Comparison of ENCODE assay signal across 28 cellular contexts in the genomic region with DNA sequence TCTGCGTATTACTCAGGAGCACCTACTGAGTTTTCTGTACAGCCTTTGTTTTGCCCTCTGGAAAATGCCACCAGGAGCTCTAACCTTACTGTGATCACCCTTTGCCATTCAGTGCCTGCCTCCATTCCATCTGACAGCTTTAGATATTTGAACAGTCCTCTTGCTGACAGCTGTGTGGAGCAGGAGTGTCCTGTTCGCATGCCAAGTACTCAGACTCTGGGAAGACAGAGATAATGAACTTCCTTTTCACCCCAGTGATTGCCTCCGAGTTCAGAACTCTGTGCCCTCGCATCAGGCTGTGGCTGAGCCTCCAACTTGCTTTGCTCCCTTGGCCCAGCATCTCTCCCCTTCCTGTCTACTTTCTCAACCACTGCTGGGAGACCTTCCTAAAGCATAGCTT.
A peak's percentile ranks its signal among the peaks of the same experiment; 100 is the strongest.
DNase-seq lines count a peak whose midpoint lies in the region; ATAC-seq and FAIRE-seq lines count a peak whose summit lies in the region.
"Had no signal": no experiment of that assay in that cellular context is flagged by ENCODE, and none has a peak within 500 bp of the region (broad histone marks: within the 10 kb centered on the region; RNA-seq: fewer than 3 reads in every experiment).

No MANE protein-coding gene starts in this region.

- no peak overlapping the region for H3K27ac Mint-ChIP-seq in stimulated activated effector memory CD8-positive, alpha-beta T cell treated with anti-CD3 and anti-CD28 coated beads, Interleukin-12 subunit alpha, Interleukin-12 subunit beta, amount 100 ng/mL, for 72 hours
- H3K27ac Mint-ChIP-seq: B cell; CD8-positive, alpha-beta T cell had no signal

- no peaks in the 10 kb centered on the region for H3K9me3 Mint-ChIP-seq in stimulated activated effector memory CD8-positive, alpha-beta T cell treated with anti-CD3 and anti-CD28 coated beads, Interleukin-12 subunit alpha, Interleukin-12 subunit beta, amount 100 ng/mL, for 72 hours
- H3K9me3 Mint-ChIP-seq: CD8-positive, alpha-beta T cell had no signal

- H3K27ac ChIP-seq in caudate nucleus (ENCODE audit: low read depth, low read length) = peak overlapping the region; percentile 98
- H3K27ac ChIP-seq: 22Rv1, C4-2B, PC-9 had no signal

- intact Hi-C loops in Right ventricle myocardium inferior (cut with DNase I) = no loop called here
- intact Hi-C loops in cardiac septum (cut with DNase I) = no loop called here

- DNase-seq in DMS53 (lab: John Stamatoyannopoulos, UW) (peak; percentile 9), DMS53 treated with DMSO at 0.1 percent for 48 hours (lab: John Stamatoyannopoulos, UW; ENCODE audit: unreplicated experiment) (no peak), Right ventricle myocardium inferior (ENCODE audit: missing footprints) (no peak), cardiac septum (ENCODE audit: low spot score) (no peak), caudate nucleus (lab: John Stamatoyannopoulos, UW) (peak in 3 of 61 donors; percentile 14 to 24 (median 19)), RCC 7860 (ENCODE audit: low spot score) (no peak)
- DNase-seq in stimulated activated effector memory CD8-positive, alpha-beta T cell treated with anti-CD3 and anti-CD28 coated beads, Interleukin-12 subunit alpha, Interleukin-12 subunit beta, amount 100 ng/mL, for 72 hours (ENCODE audit: low spot score in 2 of 2) = no peak
- DNase-seq: Caco-2; CD8-positive, alpha-beta T cell; DMS79 treated with DMSO at 0.1 percent for 48 hours; GF-D8; H7; NCI-H1105 treated with DMSO at 0.1 percent for 48 hours; NCI-H146; NCI-H1930; NCI-H748 treated with DMSO at 0.1 percent for 48 hours; NK-92 treated with Interleukin-12 subunit alpha and Interleukin-12 subunit beta, amount 100 ng/mL, for 24 hours; PC-9; RPMI8226; SHP77 treated with DMSO at 0.1 percent for 48 hours; SW 1271 had no signal

- H3K4me1 Mint-ChIP-seq in stimulated activated effector memory CD8-positive, alpha-beta T cell treated with anti-CD3 and anti-CD28 coated beads, Interleukin-12 subunit alpha, Interleukin-12 subunit beta, amount 100 ng/mL, for 72 hours = no peaks in the 10 kb centered on the region
- H3K4me1 Mint-ChIP-seq: B cell had no signal

- peak; percentile 70 for ATAC-seq in Right ventricle myocardium inferior
- ATAC-seq in stimulated activated effector memory CD8-positive, alpha-beta T cell treated with anti-CD3 and anti-CD28 coated beads, Interleukin-12 subunit alpha, Interleukin-12 subunit beta, amount 100 ng/mL, for 72 hours = peak; percentile 32
- no peak for ATAC-seq in GM19455 (IDR thresholded peaks at IDR 0.05; ENCODE audit: unreplicated experiment)
- ATAC-seq: CD8-positive, alpha-beta T cell; HepG2; K562 had no signal

- H3K4me3 Mint-ChIP-seq in stimulated activated effector memory CD8-positive, alpha-beta T cell treated with anti-CD3 and anti-CD28 coated beads, Interleukin-12 subunit alpha, Interleukin-12 subunit beta, amount 100 ng/mL, for 72 hours = no peak overlapping the region
- H3K4me3 Mint-ChIP-seq: B cell; CD8-positive, alpha-beta T cell had no signal

- H3K36me3 Mint-ChIP-seq in stimulated activated effector memory CD8-positive, alpha-beta T cell treated with anti-CD3 and anti-CD28 coated beads, Interleukin-12 subunit alpha, Interleukin-12 subunit beta, amount 100 ng/mL, for 72 hours = no peaks in the 10 kb centered on the region
- H3K36me3 Mint-ChIP-seq: CD8-positive, alpha-beta T cell had no signal

- no peak for FAIRE-seq in RCC 7860 (lab: Jason Lieb, UNC)
- FAIRE-seq: GM19239, HepG2, K562 had no signal
